Comparison of ENCODE assay signal across 1 cellular context in genomic region chr6:626236-626635, GRCh38.
TF ChIP-seq lines count a peak whose summit lies in the region.

No MANE protein-coding gene starts in this region.

TF ChIP-seq in K562, 482 proteins besides CTCF, POLR2A, EP300 and RAD21 (continued from another document and continues in another):
- TF ChIP-seq TEAD4 (IDR thresholded peaks at IDR 0.05; ENCODE audit: low read length) (peak; percentile 6; the same call in 1 of the 2 replicates), TEAD4 (CRISPR knock-in tag; IDR thresholded peaks at IDR 0.05; ENCODE audit: borderline replicate concordance) (no peak), SETDB1 (IDR thresholded peaks at IDR 0.05; ENCODE audit: low read length) (no peak), CBFA2T3 (IDR thresholded peaks at IDR 0.05) (peak; percentile 20; the same call in 1 of the 2 replicates), KDM5B (IDR thresholded peaks at IDR 0.05; ENCODE audit: insufficient replicate concordance, low read depth, low read length) (no peak), BHLHE40 (IDR thresholded peaks at IDR 0.05; ENCODE audit: low read length) (peak; percentile 81), E2F5 (CRISPR knock-in tag; IDR thresholded peaks at IDR 0.05) (no peak), JUND (IDR thresholded peaks at IDR 0.05; ENCODE audit: borderline replicate concordance, low read depth, low read length) (no peak), JUND (tag; IDR thresholded peaks at IDR 0.05; ENCODE audit: borderline replicate concordance, low read depth, low read length) (no peak), EZH2 (IDR thresholded peaks at IDR 0.05; ENCODE audit: borderline replicate concordance, low read depth, low read length) (no peak), SMAD1 (IDR thresholded peaks at IDR 0.05; ENCODE audit: low read depth, low read length, partially characterized antibody) (no peak), MAZ (CRISPR knock-in tag; conservative IDR thresholded peaks at IDR 0.05 in 1 of 2, IDR thresholded peaks at IDR 0.05 in 1 of 2) (no peak), MTF1 (CRISPR knock-in tag; IDR thresholded peaks at IDR 0.05; ENCODE audit: borderline replicate concordance) (no peak), HSF4 (CRISPR knock-in tag; IDR thresholded peaks at IDR 0.05; ENCODE audit: borderline replicate concordance) (no peak), PYGO2 (tag; IDR thresholded peaks at IDR 0.05) (no peak), ERF (CRISPR knock-in tag; IDR thresholded peaks at IDR 0.05) (no peak), SOX6 (IDR thresholded peaks at IDR 0.05) (no peak), ZNF444 (CRISPR knock-in tag; IDR thresholded peaks at IDR 0.05) (no peak), TAF15 (IDR thresholded peaks at IDR 0.05; ENCODE audit: low read depth, low read length) (no peak), BCOR (IDR thresholded peaks at IDR 0.05) (no peak), FOXP1 (CRISPR knock-in tag; IDR thresholded peaks at IDR 0.05) (no peak), IRF9 (tag; IDR thresholded peaks at IDR 0.05) (no peak), HMBOX1 (IDR thresholded peaks at IDR 0.05) (no peak), CREM (IDR thresholded peaks at IDR 0.05; ENCODE audit: low read depth) (no peak), PRPF4 (IDR thresholded peaks at IDR 0.05; ENCODE audit: insufficient read depth, low read depth, low read length, poor library complexity, severe bottlenecking) (no peak), ZNF282 (CRISPR knock-in tag; IDR thresholded peaks at IDR 0.05) (no peak), ZNF57 (CRISPR knock-in tag; IDR thresholded peaks at IDR 0.05) (no peak), KAT2B (IDR thresholded peaks at IDR 0.05; ENCODE audit: low read depth, low read length) (no peak), PKNOX1 (IDR thresholded peaks at IDR 0.05) (peak; percentile 68), MEIS2 (IDR thresholded peaks at IDR 0.05; ENCODE audit: partially characterized antibody) (peak; percentile 76), ZFPM2 (CRISPR knock-in tag; IDR thresholded peaks at IDR 0.05) (no peak), SP2 (IDR thresholded peaks at IDR 0.05; ENCODE audit: extremely low read depth, low read depth, low read length, poor library complexity, severe bottlenecking) (no peak), PHB2 (IDR thresholded peaks at IDR 0.05; ENCODE audit: low read depth) (no peak), JUNB (CRISPR knock-in tag; conservative IDR thresholded peaks at IDR 0.05) (no peak), CHD4 (IDR thresholded peaks at IDR 0.05; ENCODE audit: insufficient read depth, insufficient replicate concordance, low read depth, low read length, poor library complexity, severe bottlenecking) (no peak), CXXC5 (CRISPR knock-in tag; IDR thresholded peaks at IDR 0.05) (peak; percentile 72), PCBP2 (IDR thresholded peaks at IDR 0.05; ENCODE audit: low read depth, low read length, poor library complexity, severe bottlenecking) (no peak), CEBPG (CRISPR knock-in tag; IDR thresholded peaks at IDR 0.05) (no peak), CEBPG (tag; conservative IDR thresholded peaks at IDR 0.05 in 1 of 2, IDR thresholded peaks at IDR 0.05 in 1 of 2) (no peak), PREB (CRISPR knock-in tag; IDR thresholded peaks at IDR 0.05) (no peak), ZNF584 (CRISPR knock-in tag; IDR thresholded peaks at IDR 0.05; ENCODE audit: low read depth) (no peak)
- TF ChIP-seq, protein P1, sequence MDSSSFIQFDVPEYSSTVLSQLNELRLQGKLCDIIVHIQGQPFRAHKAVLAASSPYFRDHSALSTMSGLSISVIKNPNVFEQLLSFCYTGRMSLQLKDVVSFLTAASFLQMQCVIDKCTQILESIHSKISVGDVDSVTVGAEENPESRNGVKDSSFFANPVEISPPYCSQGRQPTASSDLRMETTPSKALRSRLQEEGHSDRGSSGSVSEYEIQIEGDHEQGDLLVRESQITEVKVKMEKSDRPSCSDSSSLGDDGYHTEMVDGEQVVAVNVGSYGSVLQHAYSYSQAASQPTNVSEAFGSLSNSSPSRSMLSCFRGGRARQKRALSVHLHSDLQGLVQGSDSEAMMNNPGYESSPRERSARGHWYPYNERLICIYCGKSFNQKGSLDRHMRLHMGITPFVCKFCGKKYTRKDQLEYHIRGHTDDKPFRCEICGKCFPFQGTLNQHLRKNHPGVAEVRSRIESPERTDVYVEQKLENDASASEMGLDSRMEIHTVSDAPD (CRISPR knock-in tag; IDR thresholded peaks at IDR 0.05), result no peak
- TF ChIP-seq, protein P2, sequence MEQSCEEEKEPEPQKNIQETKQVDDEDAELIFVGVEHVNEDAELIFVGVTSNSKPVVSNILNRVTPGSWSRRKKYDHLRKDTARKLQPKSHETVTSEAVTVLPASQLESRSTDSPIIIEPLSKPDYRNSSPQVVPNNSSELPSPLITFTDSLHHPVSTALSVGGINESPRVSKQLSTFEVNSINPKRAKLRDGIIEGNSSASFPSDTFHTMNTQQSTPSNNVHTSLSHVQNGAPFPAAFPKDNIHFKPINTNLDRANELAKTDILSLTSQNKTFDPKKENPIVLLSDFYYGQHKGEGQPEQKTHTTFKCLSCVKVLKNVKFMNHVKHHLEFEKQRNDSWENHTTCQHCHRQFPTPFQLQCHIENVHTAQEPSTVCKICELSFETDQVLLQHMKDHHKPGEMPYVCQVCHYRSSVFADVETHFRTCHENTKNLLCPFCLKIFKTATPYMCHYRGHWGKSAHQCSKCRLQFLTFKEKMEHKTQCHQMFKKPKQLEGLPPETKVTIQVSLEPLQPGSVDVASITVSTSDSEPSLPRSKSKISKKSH (CRISPR knock-in tag; IDR thresholded peaks at IDR 0.05), result no peak
- TF ChIP-seq, protein P3, sequence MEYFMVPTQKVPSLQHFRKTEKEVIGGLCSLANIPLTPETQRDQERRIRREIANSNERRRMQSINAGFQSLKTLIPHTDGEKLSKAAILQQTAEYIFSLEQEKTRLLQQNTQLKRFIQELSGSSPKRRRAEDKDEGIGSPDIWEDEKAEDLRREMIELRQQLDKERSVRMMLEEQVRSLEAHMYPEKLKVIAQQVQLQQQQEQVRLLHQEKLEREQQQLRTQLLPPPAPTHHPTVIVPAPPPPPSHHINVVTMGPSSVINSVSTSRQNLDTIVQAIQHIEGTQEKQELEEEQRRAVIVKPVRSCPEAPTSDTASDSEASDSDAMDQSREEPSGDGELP (CRISPR knock-in tag; IDR thresholded peaks at IDR 0.05; ENCODE audit: borderline replicate concordance), result peak; percentile 64; the same call in 1 of the 2 replicates
- TF ChIP-seq, protein P4, sequence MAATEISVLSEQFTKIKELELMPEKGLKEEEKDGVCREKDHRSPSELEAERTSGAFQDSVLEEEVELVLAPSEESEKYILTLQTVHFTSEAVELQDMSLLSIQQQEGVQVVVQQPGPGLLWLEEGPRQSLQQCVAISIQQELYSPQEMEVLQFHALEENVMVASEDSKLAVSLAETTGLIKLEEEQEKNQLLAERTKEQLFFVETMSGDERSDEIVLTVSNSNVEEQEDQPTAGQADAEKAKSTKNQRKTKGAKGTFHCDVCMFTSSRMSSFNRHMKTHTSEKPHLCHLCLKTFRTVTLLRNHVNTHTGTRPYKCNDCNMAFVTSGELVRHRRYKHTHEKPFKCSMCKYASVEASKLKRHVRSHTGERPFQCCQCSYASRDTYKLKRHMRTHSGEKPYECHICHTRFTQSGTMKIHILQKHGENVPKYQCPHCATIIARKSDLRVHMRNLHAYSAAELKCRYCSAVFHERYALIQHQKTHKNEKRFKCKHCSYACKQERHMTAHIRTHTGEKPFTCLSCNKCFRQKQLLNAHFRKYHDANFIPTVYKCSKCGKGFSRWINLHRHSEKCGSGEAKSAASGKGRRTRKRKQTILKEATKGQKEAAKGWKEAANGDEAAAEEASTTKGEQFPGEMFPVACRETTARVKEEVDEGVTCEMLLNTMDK (IDR thresholded peaks at IDR 0.05; ENCODE audit: borderline replicate concordance, insufficient read depth, low read depth, low read length, poor library complexity, severe bottlenecking), result no peak
- TF ChIP-seq, protein P5, sequence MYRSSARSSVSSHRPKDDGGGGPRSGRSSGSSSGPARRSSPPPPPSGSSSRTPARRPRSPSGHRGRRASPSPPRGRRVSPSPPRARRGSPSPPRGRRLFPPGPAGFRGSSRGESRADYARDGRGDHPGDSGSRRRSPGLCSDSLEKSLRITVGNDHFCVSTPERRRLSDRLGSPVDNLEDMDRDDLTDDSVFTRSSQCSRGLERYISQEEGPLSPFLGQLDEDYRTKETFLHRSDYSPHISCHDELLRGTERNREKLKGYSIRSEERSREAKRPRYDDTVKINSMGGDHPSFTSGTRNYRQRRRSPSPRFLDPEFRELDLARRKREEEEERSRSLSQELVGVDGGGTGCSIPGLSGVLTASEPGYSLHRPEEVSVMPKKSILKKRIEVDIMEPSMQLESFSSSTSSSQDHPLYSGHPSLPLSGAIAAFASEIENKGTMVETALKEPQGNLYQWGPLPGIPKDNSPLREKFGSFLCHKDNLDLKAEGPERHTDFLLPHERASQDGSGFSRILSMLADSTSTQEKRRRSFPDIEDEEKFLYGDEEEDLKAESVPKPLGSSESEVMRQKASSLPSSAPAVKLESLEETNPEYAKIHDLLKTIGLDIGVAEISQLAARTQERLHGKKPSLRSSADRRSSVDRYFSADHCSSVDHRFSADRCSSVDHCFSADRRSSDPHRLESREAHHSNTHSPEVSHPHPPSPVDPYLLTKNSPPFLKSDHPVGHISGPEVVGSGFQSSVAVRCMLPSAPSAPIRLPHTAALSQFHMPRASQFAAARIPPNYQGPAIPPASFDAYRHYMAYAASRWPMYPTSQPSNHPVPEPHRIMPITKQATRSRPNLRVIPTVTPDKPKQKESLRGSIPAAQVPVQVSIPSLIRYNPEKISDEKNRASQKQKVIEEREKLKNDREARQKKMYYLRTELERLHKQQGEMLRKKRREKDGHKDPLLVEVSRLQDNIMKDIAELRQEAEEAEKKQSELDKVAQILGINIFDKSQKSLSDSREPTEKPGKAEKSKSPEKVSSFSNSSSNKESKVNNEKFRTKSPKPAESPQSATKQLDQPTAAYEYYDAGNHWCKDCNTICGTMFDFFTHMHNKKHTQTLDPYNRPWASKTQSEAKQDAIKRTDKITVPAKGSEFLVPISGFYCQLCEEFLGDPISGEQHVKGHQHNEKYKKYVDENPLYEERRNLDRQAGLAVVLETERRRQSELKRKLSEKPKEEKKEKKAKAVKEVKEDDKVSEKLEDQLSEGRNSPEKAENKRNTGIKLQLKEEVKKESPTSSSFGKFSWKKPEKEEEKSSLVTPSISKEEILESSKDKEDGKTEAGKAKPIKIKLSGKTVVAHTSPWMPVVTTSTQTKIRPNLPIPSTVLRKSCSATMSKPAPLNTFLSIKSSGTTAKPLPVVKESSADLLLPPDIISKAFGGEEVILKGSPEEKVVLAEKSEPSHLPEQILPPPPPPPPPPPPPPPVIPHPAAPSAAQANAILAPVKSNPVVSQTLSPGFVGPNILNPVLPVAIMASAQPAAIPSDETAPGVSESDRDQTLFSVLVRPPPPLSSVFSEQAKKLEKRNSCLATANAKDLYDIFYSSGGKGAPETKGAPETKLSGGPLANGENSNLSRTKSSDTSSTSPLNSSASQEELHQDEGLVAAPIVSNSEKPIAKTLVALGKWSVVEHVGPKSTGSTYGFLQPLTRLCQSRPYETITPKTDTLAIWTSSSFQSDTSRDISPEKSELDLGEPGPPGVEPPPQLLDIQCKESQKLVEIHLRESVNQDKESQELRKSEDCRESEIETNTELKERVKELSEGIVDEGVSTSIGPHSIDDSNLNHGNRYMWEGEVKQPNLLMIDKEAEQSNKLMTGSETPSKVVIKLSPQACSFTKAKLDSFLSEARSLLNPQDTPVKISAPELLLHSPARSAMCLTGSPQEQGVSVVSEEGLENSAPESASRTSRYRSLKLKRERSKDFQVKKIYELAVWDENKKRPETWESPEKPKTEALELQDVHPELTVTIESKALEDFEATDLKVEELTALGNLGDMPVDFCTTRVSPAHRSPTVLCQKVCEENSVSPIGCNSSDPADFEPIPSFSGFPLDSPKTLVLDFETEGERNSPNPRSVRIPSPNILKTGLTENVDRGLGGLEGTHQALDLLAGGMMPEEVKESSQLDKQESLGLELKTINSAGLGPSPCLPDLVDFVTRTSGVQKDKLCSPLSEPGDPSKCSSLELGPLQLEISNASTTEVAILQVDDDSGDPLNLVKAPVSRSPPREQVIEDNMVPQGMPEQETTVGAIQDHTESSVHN (IDR thresholded peaks at IDR 0.05; ENCODE audit: borderline replicate concordance in 1 of 2, low read depth in 1 of 2), result no peak
